Comparison of ENCODE assay signal across 1 cellular context in genomic region chr16:2237552-2238395, GRCh38.
A peak's percentile ranks its signal among the peaks of the same experiment; 100 is the strongest.
TF ChIP-seq lines count a peak whose summit lies in the region.

No MANE protein-coding gene starts in this region.

TF ChIP-seq in K562, 482 proteins besides CTCF, POLR2A, EP300 and RAD21:
- TF ChIP-seq HMGN3 (IDR thresholded peaks at IDR 0.05; ENCODE audit: borderline replicate concordance, extremely low read depth, insufficient read length, low read depth, low read length) (peak; percentile 58), RBM22 (IDR thresholded peaks at IDR 0.05; ENCODE audit: low read depth, low read length, poor library complexity, severe bottlenecking) (peak; percentile 85), RBFOX2 (IDR thresholded peaks at IDR 0.05; ENCODE audit: low read depth, low read length) (peak; percentile 26; the same call in 1 of the 2 replicates), SUPT5H (IDR thresholded peaks at IDR 0.05) (0 out of 2 replicates have a peak, but pooled peaks have one; percentile 21), POLR2G (IDR thresholded peaks at IDR 0.05; ENCODE audit: low read depth, low read length) (peak; percentile 67), ZNF133 (CRISPR knock-in tag; IDR thresholded peaks at IDR 0.05) (no peak), PCBP1 (IDR thresholded peaks at IDR 0.05; ENCODE audit: low read depth, low read length, poor library complexity, severe bottlenecking) (peak; percentile 53), FIP1L1 (IDR thresholded peaks at IDR 0.05; ENCODE audit: low read depth, low read length, poor library complexity, severe bottlenecking) (peak; percentile 74), CCNT2 (IDR thresholded peaks at IDR 0.05; ENCODE audit: borderline replicate concordance, extremely low read depth, insufficient read length, low read depth, low read length) (peak; percentile 53), FUS (optimal IDR thresholded peaks at IDR 0.05; ENCODE audit: low read depth, low read length) (peak; percentile 31), SNRNP70 (optimal IDR thresholded peaks at IDR 0.05; ENCODE audit: low read depth, low read length) (no peak), BACH1 (tag; IDR thresholded peaks at IDR 0.05) (no peak), MYNN (IDR thresholded peaks at IDR 0.05) (peak; percentile 28; the same call in 1 of the 2 replicates), MYNN (CRISPR knock-in tag; IDR thresholded peaks at IDR 0.05) (no peak)
- TF ChIP-seq, protein P1, sequence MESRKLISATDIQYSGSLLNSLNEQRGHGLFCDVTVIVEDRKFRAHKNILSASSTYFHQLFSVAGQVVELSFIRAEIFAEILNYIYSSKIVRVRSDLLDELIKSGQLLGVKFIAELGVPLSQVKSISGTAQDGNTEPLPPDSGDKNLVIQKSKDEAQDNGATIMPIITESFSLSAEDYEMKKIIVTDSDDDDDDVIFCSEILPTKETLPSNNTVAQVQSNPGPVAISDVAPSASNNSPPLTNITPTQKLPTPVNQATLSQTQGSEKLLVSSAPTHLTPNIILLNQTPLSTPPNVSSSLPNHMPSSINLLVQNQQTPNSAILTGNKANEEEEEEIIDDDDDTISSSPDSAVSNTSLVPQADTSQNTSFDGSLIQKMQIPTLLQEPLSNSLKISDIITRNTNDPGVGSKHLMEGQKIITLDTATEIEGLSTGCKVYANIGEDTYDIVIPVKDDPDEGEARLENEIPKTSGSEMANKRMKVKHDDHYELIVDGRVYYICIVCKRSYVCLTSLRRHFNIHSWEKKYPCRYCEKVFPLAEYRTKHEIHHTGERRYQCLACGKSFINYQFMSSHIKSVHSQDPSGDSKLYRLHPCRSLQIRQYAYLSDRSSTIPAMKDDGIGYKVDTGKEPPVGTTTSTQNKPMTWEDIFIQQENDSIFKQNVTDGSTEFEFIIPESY (CRISPR knock-in tag; IDR thresholded peaks at IDR 0.05): peak; percentile 94
